8 cellular contexts compared by ENCODE assay signal in genomic region chr12:102478416-102479098, GRCh38. TPM values are rescaled to one million over a fixed set of nuclear protein-coding genes. Genes with fewer than 3 reads are reported as not detected.
DNase-seq lines count a peak whose midpoint lies in the region; ATAC-seq and TF ChIP-seq lines count a peak whose summit lies in the region.

No MANE protein-coding gene starts in this region.

- H3K36me3 Mint-ChIP-seq in immature natural killer cell, result no peaks in the 10 kb centered on the region

- DNase-seq in heart right ventricle, result no peak
- no peak for DNase-seq in cardiac septum (ENCODE audit: low spot score)
- peak; percentile 50 to 66 (median 62) for DNase-seq in immature natural killer cell
- no peak for DNase-seq in tibial artery
- DNase-seq in NCI-H146 treated with DMSO at 0.1 percent for 48 hours (lab: John Stamatoyannopoulos, UW; ENCODE audit: unreplicated experiment), result no peak
- DNase-seq in NCI-H1930 (lab: John Stamatoyannopoulos, UW), result no peak

- peak overlapping the region; percentile 21 for H3K9ac ChIP-seq in OCI-LY3 (ENCODE audit: low read length)

- H3K79me2 ChIP-seq in OCI-LY3 (ENCODE audit: low read length), result no peaks in the 10 kb centered on the region

- H3K27ac ChIP-seq in heart right ventricle (peak overlapping the region in 8 of 10 donors; percentile 1 to 78 (median 57)), OCI-LY3 (ENCODE audit: low read length) (no peak overlapping the region), tibial artery (peak overlapping the region in 1 of 2 donors; percentile 26)

- H3K4me3 ChIP-seq in heart right ventricle, result peak overlapping the region in 9 of 10 donors; percentile 27 to 52 (median 48)
- peak overlapping the region; percentile 76 for H3K4me3 ChIP-seq in OCI-LY3 (ENCODE audit: low read length)
- H3K4me3 ChIP-seq in tibial artery, result peak overlapping the region; percentile 32 to 38

- peak in 1 of 8 donors; percentile 32 for ATAC-seq in heart right ventricle
- peak; percentile 56 for ATAC-seq in HG02610 (IDR thresholded peaks at IDR 0.05; ENCODE audit: unreplicated experiment)

- WGBS in heart right ventricle, 2 donors, result 35% methylated on average over 4 of the region's 4 CpGs

- H3K4me3 Mint-ChIP-seq in immature natural killer cell, result no peak overlapping the region

- peaks cover 2 to 11% (median 7%) of the 10 kb centered on the region in 3 donors for H3K27me3 Mint-ChIP-seq in immature natural killer cell (ENCODE audit: low read depth in 3 of 3)

- peaks cover 2 to 10% of the 10 kb centered on the region in 2 donors for H3K4me1 Mint-ChIP-seq in immature natural killer cell

- peaks cover 0 to 9% (median 0%) of the 10 kb centered on the region in 7 donors for H3K27me3 ChIP-seq in heart right ventricle
- no peaks in the 10 kb centered on the region for H3K27me3 ChIP-seq in OCI-LY3 (ENCODE audit: low read depth, low read length)
- H3K27me3 ChIP-seq in tibial artery, result no peaks in the 10 kb centered on the region

- H3K4me1 ChIP-seq in heart right ventricle (peaks cover 0 to 33% (median 5%) of the 10 kb centered on the region in 9 donors), OCI-LY3 (ENCODE audit: low read length) (peaks cover 25% of the 10 kb centered on the region), tibial artery (peaks cover 0 to 32% (median 26%) of the 10 kb centered on the region in 4 donors)

- H2AFZ ChIP-seq in OCI-LY3 (ENCODE audit: low read depth, low read length), result peak overlapping the region; percentile 98

- no peak overlapping the region for H3K27ac Mint-ChIP-seq in immature natural killer cell

- H3K4me2 ChIP-seq in OCI-LY3 (ENCODE audit: low read length), result peak overlapping the region; percentile 98

- H3K9me3 Mint-ChIP-seq in immature natural killer cell, result peaks cover 0 to 4% (median 0%) of the 10 kb centered on the region in 6 donors

- no peaks in the 10 kb centered on the region for H3K36me3 ChIP-seq in heart right ventricle
- H3K36me3 ChIP-seq in OCI-LY3 (replicated peaks; ENCODE audit: low read depth, low read length), result no peaks in the 10 kb centered on the region
- H3K36me3 ChIP-seq in tibial artery, result no peaks in the 10 kb centered on the region

- no peak for TF ChIP-seq CTCF in heart right ventricle (IDR thresholded peaks at IDR 0.05)
- TF ChIP-seq CTCF in OCI-LY3 (IDR thresholded peaks at IDR 0.05; ENCODE audit: low read depth, low read length), result no peak
- no peak for TF ChIP-seq CTCF in tibial artery (IDR thresholded peaks at IDR 0.05)

- intact Hi-C loops in heart right ventricle (cut with DNase I), result no loop called here
- intact Hi-C loops in cardiac septum (cut with DNase I), result no loop called here
- intact Hi-C loops in tibial artery (cut with DNase I; ENCODE audit: low total_unique reads), result loop anchor here (5.0 kb wide), 1 partner anchor 536 kb away; no protein-coding TSS in a partner anchor

- H3K9me3 ChIP-seq in heart right ventricle, result peaks cover 0 to 6% (median 0%) of the 10 kb centered on the region in 11 donors
- no peaks in the 10 kb centered on the region for H3K9me3 ChIP-seq in OCI-LY3 (ENCODE audit: insufficient read depth, low read length)
- no peaks in the 10 kb centered on the region for H3K9me3 ChIP-seq in tibial artery

- H4K20me1 ChIP-seq in OCI-LY3 (ENCODE audit: insufficient read depth, low read length), result no peaks in the 10 kb centered on the region

RNA-seq across cellular contexts. Expression of gene IGF1, which starts 1.8 kb away (rescaled TPM):
- total RNA-seq in heart right ventricle (10 to 100 TPM in 5 of 10 donors, 1 to 10 TPM in 5; 6.3 to 32.3 (median 10.2) TPM), cardiac septum (20.1 TPM)
- polyA plus RNA-seq in heart right ventricle (1 to 10 TPM; 6.9 to 7.1 TPM), immature natural killer cell (not detected)

Comparison
In these comparisons a context has a peak if more than half of its experiments do, and no peak if none do; other contexts are left out.
1. DNase-seq: peak in immature natural killer cell (3 of 3); none in heart right ventricle (0 of 2), cardiac septum (single experiment), tibial artery (0 of 2), NCI-H146 treated with DMSO at 0.1 percent for 48 hours (single experiment) and NCI-H1930 (0 of 2).
2. Peak in every context shown above with its lines, with median percentiles within 50 percentile points of each other: H3K4me3 ChIP-seq.